ENCODE assay signal across 1 cellular context in genomic region chr13:93364166-93364565, GRCh38.
TF ChIP-seq lines count a peak whose summit lies in the region.

No MANE protein-coding gene starts in this region.

TF ChIP-seq in IMR-90, 13 proteins besides CTCF, POLR2A, EP300 and RAD21 (continued from another document):
- TF ChIP-seq RCOR1 (IDR thresholded peaks at IDR 0.05; ENCODE audit: insufficient replicate concordance, low read length) = no peak
- TF ChIP-seq MAZ (IDR thresholded peaks at IDR 0.05; ENCODE audit: borderline replicate concordance, low read depth, low read length) = no peak
- TF ChIP-seq CEBPB (IDR thresholded peaks at IDR 0.05; ENCODE audit: low read depth, low read length) = peak; percentile 4; the same call in 1 of the 2 replicates
- peak; percentile 74; the same call in 1 of the 2 replicates for TF ChIP-seq NFE2L2 (IDR thresholded peaks at IDR 0.05; ENCODE audit: low read depth, low read length)
- TF ChIP-seq USF2 (IDR thresholded peaks at IDR 0.05; ENCODE audit: low read depth, low read length) = no peak
- TF ChIP-seq FOS (IDR thresholded peaks at IDR 0.05; ENCODE audit: low read depth, low read length) = 0 out of 2 replicates have a peak, but pooled peaks have one; percentile 25
- no peak for TF ChIP-seq CHD1 (IDR thresholded peaks at IDR 0.05; ENCODE audit: low read depth, low read length)
- TF ChIP-seq RFX5 (IDR thresholded peaks at IDR 0.05; ENCODE audit: low read depth, low read length) = no peak
- TF ChIP-seq MAFK (IDR thresholded peaks at IDR 0.05; ENCODE audit: low read depth, low read length) = no peak; the same call in 1 of the 2 replicates
- TF ChIP-seq MXI1 (IDR thresholded peaks at IDR 0.05; ENCODE audit: borderline replicate concordance, low read depth, low read length) = no peak
